In the genomic region with DNA sequence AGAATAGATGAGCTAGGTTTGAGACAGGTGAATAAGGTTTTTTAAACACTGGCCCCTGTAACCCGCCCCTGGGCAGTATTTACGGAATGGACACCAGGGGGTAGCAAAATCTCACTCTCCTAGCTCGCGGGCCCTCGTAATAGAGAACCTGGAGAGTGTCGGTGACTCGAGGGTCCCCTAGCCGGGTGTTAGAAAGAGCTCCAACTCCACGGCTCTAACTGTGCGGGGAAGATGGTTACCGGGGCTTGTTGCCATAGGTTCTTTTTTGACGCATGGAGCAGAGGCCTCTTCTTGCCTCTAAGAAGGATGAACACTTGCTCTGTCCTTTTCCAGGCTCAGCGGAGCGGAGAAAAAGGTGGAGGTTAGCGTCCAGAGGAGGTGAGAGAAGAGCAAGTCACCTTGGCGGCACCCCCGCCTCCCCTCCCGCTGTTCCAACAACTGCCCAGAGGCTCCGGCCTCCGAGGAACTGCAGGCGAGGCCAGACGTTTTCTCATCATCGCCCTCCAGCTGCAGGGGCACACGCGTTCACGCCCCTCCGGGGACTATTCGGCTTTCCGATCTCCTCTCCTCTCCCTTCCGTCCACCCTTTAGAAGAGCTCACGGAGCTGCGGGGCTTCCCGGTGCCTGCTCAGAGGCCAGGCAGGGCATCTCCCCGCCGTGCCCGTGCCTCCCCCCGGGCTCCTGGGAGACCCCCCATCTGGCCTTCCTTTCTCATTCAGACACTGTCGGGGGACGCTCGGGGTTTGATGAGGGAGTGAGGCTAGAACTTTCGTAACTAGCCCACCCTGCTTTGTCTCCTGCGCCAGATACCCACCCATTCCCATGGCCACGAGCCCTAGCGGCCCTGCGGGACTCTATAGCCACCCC, we compare ENCODE assay signal across 8 cellular contexts. TPM values are rescaled to one million over a fixed set of nuclear protein-coding genes. Genes with fewer than 3 reads are reported as not detected.
A peak's percentile ranks its signal among the peaks of the same experiment; 100 is the strongest.
DNase-seq lines count a peak whose midpoint lies in the region; ATAC-seq and TF ChIP-seq lines count a peak whose summit lies in the region.

No MANE protein-coding gene starts in this region.

- H3K79me2 ChIP-seq in GM23248 (ENCODE audit: insufficient read depth) = peaks cover 12% of the 10 kb centered on the region

- peaks cover 33% of the 10 kb centered on the region for H3K4me1 Mint-ChIP-seq in mesothelial cell of epicardium

- DNase-seq in AG09309 (ENCODE audit: low read depth) (no peak), GM23248 (peak; percentile 83), NCI-H510A (lab: John Stamatoyannopoulos, UW) (peak; percentile 59), epithelial cell of esophagus (ENCODE audit: low read depth) (peak; percentile 70), mesothelial cell of epicardium (ENCODE audit: low spot score in 2 of 2, unreplicated experiment in 2 of 2) (peak in 1 of 2 experiments; percentile 58)
- DNase-seq in activated CD4-positive, alpha-beta T cell treated with anti-CD3 and anti-CD28 coated beads, Interleukin-2, amount 50 U/mL, for 48 hours = peak; percentile 33 to 55

- ATAC-seq in GM21723 (IDR thresholded peaks at IDR 0.05; ENCODE audit: unreplicated experiment) = no peak

- no peaks in the 10 kb centered on the region for H3K9me3 Mint-ChIP-seq in mesothelial cell of epicardium

- H3K27ac Mint-ChIP-seq in mesothelial cell of epicardium = peak overlapping the region; percentile 95

- peak; percentile 73 for TF ChIP-seq CTCF in AG09309 (IDR thresholded peaks at IDR 0.05; ENCODE audit: control insufficient read depth, insufficient read depth, low read depth, low read length, missing control alignments)
- TF ChIP-seq CTCF in epithelial cell of esophagus (IDR thresholded peaks at IDR 0.05; ENCODE audit: insufficient read depth, low read depth, low read length, missing control alignments) = peak; percentile 64
- TF ChIP-seq CTCF in mesothelial cell of epicardium (IDR thresholded peaks at IDR 0.05; ENCODE audit: unreplicated experiment) = peak; percentile 43

- H3K9me3 ChIP-seq in GM23248 (ENCODE audit: low read depth) (no peaks in the 10 kb centered on the region), stomach smooth muscle (ENCODE audit: control insufficient read depth in 2 of 2, low read length in 2 of 2) (no peaks in the 10 kb centered on the region)

- H3K4me1 ChIP-seq in GM23248 (ENCODE audit: insufficient read depth) (peaks cover 29% of the 10 kb centered on the region), stomach smooth muscle (ENCODE audit: control insufficient read depth, insufficient read depth, low read length) (peaks cover 38% of the 10 kb centered on the region)

- H3K36me3 ChIP-seq in GM23248 (ENCODE audit: low read depth) (no peaks in the 10 kb centered on the region), stomach smooth muscle (ENCODE audit: control insufficient read depth in 2 of 2, insufficient read depth in 2 of 2, low read length in 2 of 2) (peaks cover 5% of the 10 kb centered on the region in 2 donors)

- H3K4me2 ChIP-seq in GM23248 (ENCODE audit: unreplicated experiment) = peak overlapping the region; percentile 99

- H3K4me3 ChIP-seq in AG09309 (ENCODE audit: control insufficient read depth, low read depth, low read length) (peak overlapping the region; percentile 96), GM23248 (peak overlapping the region; percentile 87), epithelial cell of esophagus (ENCODE audit: low read length) (no peak overlapping the region), stomach smooth muscle (ENCODE audit: low read length in 2 of 2) (peak overlapping the region; percentile 68 to 86)

- H3K4me3 Mint-ChIP-seq in mesothelial cell of epicardium = peak overlapping the region; percentile 88

- H3K27me3 Mint-ChIP-seq in mesothelial cell of epicardium (ENCODE audit: low read depth) = peaks cover 7% of the 10 kb centered on the region

- peak overlapping the region; percentile 96 for H3K9ac ChIP-seq in GM23248
- peak overlapping the region; percentile 63 to 68 for H3K9ac ChIP-seq in stomach smooth muscle (ENCODE audit: low read length in 2 of 2)

- peaks cover 30% of the 10 kb centered on the region for H3F3A ChIP-seq in GM23248 (ENCODE audit: insufficient read depth)

- in situ Hi-C loops in GM23248 (cut with MboI) = no loop called here

- H3K36me3 Mint-ChIP-seq in mesothelial cell of epicardium = peaks cover 5% of the 10 kb centered on the region

- H3K9me2 ChIP-seq in GM23248 (ENCODE audit: insufficient read depth) = no peaks in the 10 kb centered on the region

- H2AFZ ChIP-seq in GM23248 = peak overlapping the region; percentile 81

- peak overlapping the region; percentile 100; the same call in 1 of the 2 replicates for H3K27ac ChIP-seq in GM23248
- peak overlapping the region; percentile 60 for H3K27ac ChIP-seq in stomach smooth muscle (ENCODE audit: low read length)

- WGBS in GM23248 (ENCODE audit: low coverage in 1 of 2, low lambda C conversion rate in 2 of 2, missing lambda C conversion rate in 2 of 2), 2 experiments = 4 to 5% methylated on average over 43 to 45 of the region's 45 CpGs

- H4K20me1 ChIP-seq in GM23248 (ENCODE audit: insufficient read depth) = no peaks in the 10 kb centered on the region

- H3K27me3 ChIP-seq in GM23248 (replicated peaks; ENCODE audit: insufficient read depth) (no peaks in the 10 kb centered on the region), stomach smooth muscle (ENCODE audit: control insufficient read depth in 1 of 2, insufficient read depth in 2 of 2, low read length in 2 of 2) (no peaks in the 10 kb centered on the region)

RNA-seq across cellular contexts. Expression of gene ARHGEF40, which starts 1.4 kb away (rescaled TPM):
- total RNA-seq in GM23248 (2014; rRNA removed; shearing (Covaris generic)) = 56.6 and 68.3 TPM in 2 replicates
- 22.4 and 23.9 TPM in 2 replicates for polyA plus RNA-seq in GM23248 (2016; fragmentation: Nextera tagmentation; extraction: Ambion mirVana)
- total RNA-seq in mesothelial cell of epicardium = 83.2 to 96.2 TPM (median 83.5 TPM) in 3 replicates

RNA-seq across cellular contexts. Expression of gene RNASE8, which starts 11.1 kb away (rescaled TPM):
- not detected in 2 replicates for total RNA-seq in GM23248 (2014; rRNA removed; shearing (Covaris generic))
- not detected in 2 replicates for polyA plus RNA-seq in GM23248 (2016; fragmentation: Nextera tagmentation; extraction: Ambion mirVana)
- not detected in 3 replicates for total RNA-seq in mesothelial cell of epicardium

RNA-seq across cellular contexts. Expression of gene RNASE7, which starts 26.6 kb away (rescaled TPM):
- total RNA-seq in GM23248 (2014; rRNA removed; shearing (Covaris generic)) = not detected in 2 replicates
- polyA plus RNA-seq in GM23248 (2016; fragmentation: Nextera tagmentation; extraction: Ambion mirVana) = not detected in 2 replicates
- total RNA-seq in mesothelial cell of epicardium = 0.29 to 0.66 TPM (median 0.34 TPM) in 3 replicates

RNA-seq across cellular contexts. Expression of gene ZNF219, which starts 29.7 kb away (rescaled TPM):
- total RNA-seq in GM23248 (2014; rRNA removed; shearing (Covaris generic)) = 15.9 and 24.0 TPM in 2 replicates
- polyA plus RNA-seq in GM23248 (2016; fragmentation: Nextera tagmentation; extraction: Ambion mirVana) = 1.6 and 1.8 TPM in 2 replicates
- 73.3 to 79.3 TPM (median 75.2 TPM) in 3 replicates for total RNA-seq in mesothelial cell of epicardium

RNA-seq across cellular contexts. Expression of gene TMEM253, which starts 32.1 kb away (rescaled TPM):
- total RNA-seq in GM23248 (2014; rRNA removed; shearing (Covaris generic)) = 0.97 TPM in 1 of 2 replicates, not detected in the other
- 0.18 TPM in 1 of 2 replicates, not detected in the other for polyA plus RNA-seq in GM23248 (2016; fragmentation: Nextera tagmentation; extraction: Ambion mirVana)
- 1.3 to 1.9 TPM (median 1.6 TPM) in 3 replicates for total RNA-seq in mesothelial cell of epicardium
